Comparison of ENCODE assay signal across 18 cellular contexts in the genomic region with DNA sequence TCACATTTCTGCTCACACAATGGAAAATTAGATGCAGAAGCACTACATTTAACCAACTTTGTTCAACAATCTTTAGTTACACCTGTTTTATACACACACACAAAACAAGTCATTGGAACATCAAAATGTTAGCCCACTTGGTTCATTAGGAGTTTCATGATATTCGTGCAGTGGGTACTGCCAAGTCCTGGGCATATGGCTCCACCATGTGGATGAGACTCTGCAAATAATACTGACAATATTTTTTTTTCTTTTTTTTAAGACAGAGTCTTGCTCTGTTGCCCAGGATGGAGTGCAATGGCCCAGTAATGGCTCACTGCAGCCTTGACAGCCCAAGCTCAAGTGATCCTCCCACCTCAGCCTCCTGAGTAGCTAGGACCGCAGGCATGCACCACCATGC. TPM values are rescaled to one million over a fixed set of nuclear protein-coding genes. Genes with fewer than 3 reads are reported as not detected.
DNase-seq lines count a peak whose midpoint lies in the region; ATAC-seq, FAIRE-seq and TF ChIP-seq lines count a peak whose summit lies in the region.
"Had no signal": no experiment of that assay in that cellular context is flagged by ENCODE, and none has a peak within 500 bp of the region (broad histone marks: within the 10 kb centered on the region; RNA-seq: fewer than 3 reads in every experiment).

No MANE protein-coding gene starts in this region.

- H2AFZ ChIP-seq in ACC112 (ENCODE audit: low read length, unreplicated experiment) = no peak overlapping the region

- POLR2A ChIA-PET in WTC11 (lab: Charles Lee) = no interaction called here

- FAIRE-seq in H54 (lab: Jason Lieb, UNC) = peak; percentile 82
- FAIRE-seq: frontal cortex, GM12891 had no signal

- intact Hi-C loops in Right ventricle myocardium inferior (cut with DNase I) = no loop called here

- H3K27me3 Mint-ChIP-seq in WTC11 (ENCODE audit: low read depth) = peaks cover 23% of the 10 kb centered on the region
- H3K27me3 Mint-ChIP-seq: activated CD4-positive, alpha-beta memory T cell treated with anti-CD3 and anti-CD28 coated beads, Interleukin-2, amount 10 ng/mL, durations not matched to agents 7 days and 5 days had no signal

- CTCF ChIA-PET in WTC11 (lab: Charles Lee) = no interaction called here

- H3K36me3 ChIP-seq in ACC112 (ENCODE audit: insufficient read depth, low read length) = no peaks in the 10 kb centered on the region
- H3K36me3 ChIP-seq: BLaER1 treated with 17β-estradiol and CSF1 and Interleukin-3, amounts not matched to agents 10 nM and 100 nM; SJSA1; spleen had no signal

- H3K36me3 Mint-ChIP-seq in WTC11 = peaks cover 9% of the 10 kb centered on the region
- H3K36me3 Mint-ChIP-seq: immature natural killer cell had no signal

- DNase-seq in H54 (ENCODE audit: insufficient read length, low spot score) (no peak), WTC11 (ENCODE audit: low spot score) (no peak), foreskin melanocyte (peak; percentile 22), T-helper 1 cell (no peak), NCI-H1694 (lab: John Stamatoyannopoulos, UW) (no peak), midbrain (lab: John Stamatoyannopoulos, UW) (no peak), Right ventricle myocardium inferior (ENCODE audit: missing footprints) (no peak)
- DNase-seq: activated CD4-positive, alpha-beta memory T cell treated with anti-CD3 and anti-CD28 coated beads, Interleukin-2, amount 10 ng/mL, durations not matched to agents 7 days and 5 days; aorta; immature natural killer cell; NCI-H2107; spleen had no signal

- H3K27ac Mint-ChIP-seq in WTC11 = no peak overlapping the region
- H3K27ac Mint-ChIP-seq: activated CD4-positive, alpha-beta memory T cell treated with anti-CD3 and anti-CD28 coated beads, Interleukin-2, amount 10 ng/mL, durations not matched to agents 7 days and 5 days; activated T-helper 2 cell treated with anti-CD3 and anti-CD28 coated beads, Interferon-gamma antibody, Interleukin-2, Interleukin-4, amounts not matched to agents 10 μg/mL and 5 μg/mL and 100 μg/mL, durations not matched to agents 14 hours and 24 hours and 36 hours; immature natural killer cell had no signal

- TF ChIP-seq POLR2A in H54 (IDR thresholded peaks at IDR 0.05; ENCODE audit: low read depth, low read length) = no peak

- H3K79me2 ChIP-seq in ACC112 (ENCODE audit: control insufficient read depth, insufficient read depth, low read length, unreplicated experiment) = no peaks in the 10 kb centered on the region

- no peak overlapping the region for H3K4me3 ChIP-seq in ACC112 (ENCODE audit: low read depth, low read length)
- H3K4me3 ChIP-seq: BLaER1 treated with 17β-estradiol and CSF1 and Interleukin-3, amounts not matched to agents 10 nM and 100 nM; SJSA1; spleen had no signal

- TF ChIP-seq CTCF in WTC11 (IDR thresholded peaks at IDR 0.05) = no peak

- no peak overlapping the region for H3K4me3 Mint-ChIP-seq in WTC11
- H3K4me3 Mint-ChIP-seq: activated CD4-positive, alpha-beta memory T cell treated with anti-CD3 and anti-CD28 coated beads, Interleukin-2, amount 10 ng/mL, durations not matched to agents 7 days and 5 days; immature natural killer cell had no signal

- peaks cover 26% of the 10 kb centered on the region for H3K4me1 Mint-ChIP-seq in WTC11
- H3K4me1 Mint-ChIP-seq: activated CD4-positive, alpha-beta memory T cell treated with anti-CD3 and anti-CD28 coated beads, Interleukin-2, amount 10 ng/mL, durations not matched to agents 7 days and 5 days; immature natural killer cell had no signal

- H3K27me3 ChIP-seq in ACC112 (ENCODE audit: insufficient read depth, low read length) = no peaks in the 10 kb centered on the region
- H3K27me3 ChIP-seq: BLaER1 treated with 17β-estradiol and CSF1 and Interleukin-3, amounts not matched to agents 10 nM and 100 nM; SJSA1; spleen had no signal

- H3K27ac ChIP-seq in ACC112 (ENCODE audit: low read depth, low read length) = peak overlapping the region; percentile 53
- H3K27ac ChIP-seq: BLaER1 treated with 17β-estradiol and CSF1 and Interleukin-3, amounts not matched to agents 10 nM and 100 nM; SJSA1; spleen had no signal

- peaks cover 27% of the 10 kb centered on the region for H3K4me1 ChIP-seq in ACC112 (ENCODE audit: control insufficient read depth, insufficient read depth, low read length, unreplicated experiment)
- H3K4me1 ChIP-seq: BLaER1 treated with 17β-estradiol and CSF1 and Interleukin-3, amounts not matched to agents 10 nM and 100 nM; SJSA1; spleen had no signal

- peak; percentile 43 for ATAC-seq in WTC11
- no peak for ATAC-seq in Right ventricle myocardium inferior

- peaks cover 21% of the 10 kb centered on the region for H3K9me3 Mint-ChIP-seq in WTC11

TF ChIP-seq in WTC11, 78 proteins besides CTCF, POLR2A, EP300 and RAD21 (continues in another document):
- TF ChIP-seq, protein P1, sequence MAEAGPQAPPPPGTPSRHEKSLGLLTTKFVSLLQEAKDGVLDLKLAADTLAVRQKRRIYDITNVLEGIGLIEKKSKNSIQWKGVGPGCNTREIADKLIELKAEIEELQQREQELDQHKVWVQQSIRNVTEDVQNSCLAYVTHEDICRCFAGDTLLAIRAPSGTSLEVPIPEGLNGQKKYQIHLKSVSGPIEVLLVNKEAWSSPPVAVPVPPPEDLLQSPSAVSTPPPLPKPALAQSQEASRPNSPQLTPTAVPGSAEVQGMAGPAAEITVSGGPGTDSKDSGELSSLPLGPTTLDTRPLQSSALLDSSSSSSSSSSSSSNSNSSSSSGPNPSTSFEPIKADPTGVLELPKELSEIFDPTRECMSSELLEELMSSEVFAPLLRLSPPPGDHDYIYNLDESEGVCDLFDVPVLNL (CRISPR knock-in tag; IDR thresholded peaks at IDR 0.05; ENCODE audit: borderline replicate concordance, low read depth) = no peak
- TF ChIP-seq, protein P2, sequence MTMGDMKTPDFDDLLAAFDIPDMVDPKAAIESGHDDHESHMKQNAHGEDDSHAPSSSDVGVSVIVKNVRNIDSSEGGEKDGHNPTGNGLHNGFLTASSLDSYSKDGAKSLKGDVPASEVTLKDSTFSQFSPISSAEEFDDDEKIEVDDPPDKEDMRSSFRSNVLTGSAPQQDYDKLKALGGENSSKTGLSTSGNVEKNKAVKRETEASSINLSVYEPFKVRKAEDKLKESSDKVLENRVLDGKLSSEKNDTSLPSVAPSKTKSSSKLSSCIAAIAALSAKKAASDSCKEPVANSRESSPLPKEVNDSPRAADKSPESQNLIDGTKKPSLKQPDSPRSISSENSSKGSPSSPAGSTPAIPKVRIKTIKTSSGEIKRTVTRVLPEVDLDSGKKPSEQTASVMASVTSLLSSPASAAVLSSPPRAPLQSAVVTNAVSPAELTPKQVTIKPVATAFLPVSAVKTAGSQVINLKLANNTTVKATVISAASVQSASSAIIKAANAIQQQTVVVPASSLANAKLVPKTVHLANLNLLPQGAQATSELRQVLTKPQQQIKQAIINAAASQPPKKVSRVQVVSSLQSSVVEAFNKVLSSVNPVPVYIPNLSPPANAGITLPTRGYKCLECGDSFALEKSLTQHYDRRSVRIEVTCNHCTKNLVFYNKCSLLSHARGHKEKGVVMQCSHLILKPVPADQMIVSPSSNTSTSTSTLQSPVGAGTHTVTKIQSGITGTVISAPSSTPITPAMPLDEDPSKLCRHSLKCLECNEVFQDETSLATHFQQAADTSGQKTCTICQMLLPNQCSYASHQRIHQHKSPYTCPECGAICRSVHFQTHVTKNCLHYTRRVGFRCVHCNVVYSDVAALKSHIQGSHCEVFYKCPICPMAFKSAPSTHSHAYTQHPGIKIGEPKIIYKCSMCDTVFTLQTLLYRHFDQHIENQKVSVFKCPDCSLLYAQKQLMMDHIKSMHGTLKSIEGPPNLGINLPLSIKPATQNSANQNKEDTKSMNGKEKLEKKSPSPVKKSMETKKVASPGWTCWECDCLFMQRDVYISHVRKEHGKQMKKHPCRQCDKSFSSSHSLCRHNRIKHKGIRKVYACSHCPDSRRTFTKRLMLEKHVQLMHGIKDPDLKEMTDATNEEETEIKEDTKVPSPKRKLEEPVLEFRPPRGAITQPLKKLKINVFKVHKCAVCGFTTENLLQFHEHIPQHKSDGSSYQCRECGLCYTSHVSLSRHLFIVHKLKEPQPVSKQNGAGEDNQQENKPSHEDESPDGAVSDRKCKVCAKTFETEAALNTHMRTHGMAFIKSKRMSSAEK (CRISPR knock-in tag; IDR thresholded peaks at IDR 0.05; ENCODE audit: borderline replicate concordance) = no peak
- TF ChIP-seq ZNF263 (CRISPR knock-in tag; IDR thresholded peaks at IDR 0.05; ENCODE audit: low read depth) (no peak), ZNF317 (CRISPR knock-in tag; IDR thresholded peaks at IDR 0.05; ENCODE audit: borderline replicate concordance, low read depth) (no peak)
- TF ChIP-seq, protein P3, sequence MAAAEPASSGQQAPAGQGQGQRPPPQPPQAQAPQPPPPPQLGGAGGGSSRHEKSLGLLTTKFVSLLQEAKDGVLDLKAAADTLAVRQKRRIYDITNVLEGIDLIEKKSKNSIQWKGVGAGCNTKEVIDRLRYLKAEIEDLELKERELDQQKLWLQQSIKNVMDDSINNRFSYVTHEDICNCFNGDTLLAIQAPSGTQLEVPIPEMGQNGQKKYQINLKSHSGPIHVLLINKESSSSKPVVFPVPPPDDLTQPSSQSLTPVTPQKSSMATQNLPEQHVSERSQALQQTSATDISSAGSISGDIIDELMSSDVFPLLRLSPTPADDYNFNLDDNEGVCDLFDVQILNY (CRISPR knock-in tag; IDR thresholded peaks at IDR 0.05) = no peak
- TF ChIP-seq, protein P4, sequence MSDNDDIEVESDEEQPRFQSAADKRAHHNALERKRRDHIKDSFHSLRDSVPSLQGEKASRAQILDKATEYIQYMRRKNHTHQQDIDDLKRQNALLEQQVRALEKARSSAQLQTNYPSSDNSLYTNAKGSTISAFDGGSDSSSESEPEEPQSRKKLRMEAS (CRISPR knock-in tag; IDR thresholded peaks at IDR 0.05) = no peak

RNA-seq across cellular contexts. Expression of a gene that starts 34.5 kb away (rescaled TPM):
- total RNA-seq in WTC11 (2021) (14.9 to 17.2 TPM (median 17.2 TPM) in 3 replicates), Right ventricle myocardium inferior (22.1 TPM)
- total RNA-seq: activated CD4-positive, alpha-beta memory T cell treated with anti-CD3 and anti-CD28 coated beads, Interleukin-2, amount 10 ng/mL, durations not matched to agents 7 days and 5 days; activated T-helper 2 cell treated with anti-CD3 and anti-CD28 coated beads, Interferon-gamma antibody, Interleukin-2, Interleukin-4, amounts not matched to agents 10 μg/mL and 5 μg/mL and 100 μg/mL, durations not matched to agents 14 hours and 24 hours and 36 hours; SJSA1 had no signal
